ENCODE assay signal across 15 cellular contexts in genomic region chr5:173792781-173793547, GRCh38.
"Had no signal": no experiment of that assay in that cellular context is flagged by ENCODE, and none has a peak within 500 bp of the region (broad histone marks: within the 10 kb centered on the region; RNA-seq: fewer than 3 reads in every experiment).

No MANE protein-coding gene starts in this region.

- H3K27me3 Mint-ChIP-seq: activated CD4-positive, alpha-beta memory T cell treated with anti-CD3 and anti-CD28 coated beads, Interleukin-2, amount 10 ng/mL, durations not matched to agents 7 days and 5 days; activated naive CD8-positive, alpha-beta T cell treated with anti-CD3 and anti-CD28 coated beads, Interleukin-2, amount 10 ng/mL, durations not matched to agents 7 days and 5 days; activated T-helper 17 cell treated with anti-CD3 and anti-CD28 coated beads, Interleukin-2, amount 50 U/mL, for 72 hours had no signal

- H3K4me1 Mint-ChIP-seq: activated T-helper 17 cell treated with anti-CD3 and anti-CD28 coated beads, Interleukin-2, amount 50 U/mL, for 72 hours; nephron had no signal

- H3K9me3 Mint-ChIP-seq: activated CD4-positive, alpha-beta memory T cell treated with anti-CD3 and anti-CD28 coated beads, Interleukin-2, amount 10 ng/mL, durations not matched to agents 7 days and 5 days; activated naive CD8-positive, alpha-beta T cell treated with anti-CD3 and anti-CD28 coated beads, Interleukin-2, amount 10 ng/mL, durations not matched to agents 7 days and 5 days; activated T-helper 17 cell treated with anti-CD3 and anti-CD28 coated beads, Interleukin-2, amount 50 U/mL, for 72 hours; nephron; stimulated activated naive B cell treated with anti-CD40 and anti-IgM and Interleukin-4, amounts not matched to agents 10 μg/mL and 1 μg/mL and 100 μg/mL, for 72 hours had no signal

- H3K9me3 ChIP-seq: body of pancreas had no signal

- H3K27ac Mint-ChIP-seq: activated CD4-positive, alpha-beta memory T cell treated with anti-CD3 and anti-CD28 coated beads, Interleukin-2, amount 10 ng/mL, durations not matched to agents 7 days and 5 days; activated naive CD8-positive, alpha-beta T cell treated with anti-CD3 and anti-CD28 coated beads, Interleukin-2, amount 10 ng/mL, durations not matched to agents 7 days and 5 days; activated T-helper 17 cell treated with anti-CD3 and anti-CD28 coated beads, Interleukin-2, amount 50 U/mL, for 72 hours; stimulated activated naive B cell treated with anti-CD40 and anti-IgM and Interleukin-4, amounts not matched to agents 10 μg/mL and 1 μg/mL and 100 μg/mL, for 72 hours had no signal

- H3K36me3 Mint-ChIP-seq: activated naive CD8-positive, alpha-beta T cell treated with anti-CD3 and anti-CD28 coated beads, Interleukin-2, amount 10 ng/mL, durations not matched to agents 7 days and 5 days; stimulated activated naive B cell treated with anti-CD40 and anti-IgM and Interleukin-4, amounts not matched to agents 10 μg/mL and 1 μg/mL and 100 μg/mL, for 72 hours had no signal

- H3K27me3 ChIP-seq: body of pancreas had no signal

- H3K4me3 Mint-ChIP-seq: activated CD4-positive, alpha-beta memory T cell treated with anti-CD3 and anti-CD28 coated beads, Interleukin-2, amount 10 ng/mL, durations not matched to agents 7 days and 5 days; activated naive CD8-positive, alpha-beta T cell treated with anti-CD3 and anti-CD28 coated beads, Interleukin-2, amount 10 ng/mL, durations not matched to agents 7 days and 5 days; activated T-helper 17 cell treated with anti-CD3 and anti-CD28 coated beads, Interleukin-2, amount 50 U/mL, for 72 hours; nephron; stimulated activated naive B cell treated with anti-CD40 and anti-IgM and Interleukin-4, amounts not matched to agents 10 μg/mL and 1 μg/mL and 100 μg/mL, for 72 hours had no signal

- DNase-seq: activated CD4-positive, alpha-beta memory T cell treated with anti-CD3 and anti-CD28 coated beads, Interleukin-2, amount 10 ng/mL, durations not matched to agents 7 days and 5 days; activated CD4-positive, alpha-beta T cell treated with anti-CD3 and anti-CD28 coated beads for 48 hours; activated CD4-positive, CD25-positive, alpha-beta regulatory T cell; activated naive CD4-positive, alpha-beta T cell; activated naive CD8-positive, alpha-beta T cell treated with anti-CD3 and anti-CD28 coated beads, Interleukin-2, amount 10 ng/mL, durations not matched to agents 7 days and 5 days; activated T-cell treated with anti-CD3 and anti-CD28 coated beads, Interleukin-2, amount 50 U/mL, for 1 hour; body of pancreas; mesendoderm; nucleus accumbens; retina; stimulated activated naive B cell treated with anti-CD40 and anti-IgM and Interleukin-4, amounts not matched to agents 10 μg/mL and 1 μg/mL and 100 μg/mL, for 72 hours; T-helper 9 cell had no signal

- FAIRE-seq: urothelium cell line had no signal

- H3K4me3 ChIP-seq: body of pancreas had no signal

- H3K27ac ChIP-seq: body of pancreas had no signal

- H3K4me1 ChIP-seq: body of pancreas had no signal

- ATAC-seq: activated T-helper 17 cell treated with anti-CD3 and anti-CD28 coated beads, Interleukin-2, amount 50 U/mL, for 72 hours; body of pancreas; stimulated activated naive B cell treated with anti-CD40 and anti-IgM and Interleukin-4, amounts not matched to agents 10 μg/mL and 1 μg/mL and 100 μg/mL, for 72 hours had no signal
